Comparison of ENCODE assay signal across 8 cellular contexts in genomic region chr15:64162869-64163661, GRCh38. TPM values are rescaled to one million over a fixed set of nuclear protein-coding genes. Genes with fewer than 3 reads are reported as not detected.
DNase-seq lines count a peak whose midpoint lies in the region; ATAC-seq and TF ChIP-seq lines count a peak whose summit lies in the region.

TSS of gene PPIB (minus strand) at chr15:64163022. CDS start at chr15:64162986, 36 bp downstream.

- TF ChIP-seq CTCF in GM12873 (IDR thresholded peaks at IDR 0.05; ENCODE audit: insufficient read depth, low read depth, low read length, missing control alignments) = peak; percentile 58
- peak; percentile 18 for TF ChIP-seq CTCF in SU-DHL-6 (IDR thresholded peaks at IDR 0.05; ENCODE audit: insufficient read depth, low read length, poor library complexity, severe bottlenecking)
- TF ChIP-seq CTCF in transverse colon (IDR thresholded peaks at IDR 0.05) = peak in 4 of 5 experiments; percentile 27 to 43 (median 32)

- peak within 1 kb of the TSS; percentile 82 for H3K14ac ChIP-seq in trophoblast cell (ENCODE audit: low read length)

- ATAC-seq in HG02759 (IDR thresholded peaks at IDR 0.05; ENCODE audit: unreplicated experiment) (peak; percentile 92), Right ventricle myocardium superior (ENCODE audit: poor library complexity) (peak; percentile 95)

- no peak within 1 kb of the TSS for H2BK12ac ChIP-seq in trophoblast cell (ENCODE audit: low read length)

- H3K36me3 ChIP-seq in SU-DHL-6 (ENCODE audit: low read length) (peaks cover 6% of the 10 kb centered on the region; the same call in 1 of the 2 replicates), trophoblast cell (ENCODE audit: control insufficient read depth in 1 of 2, insufficient read depth in 2 of 2, low read length in 2 of 2) (peaks cover 30 to 31% of the 10 kb centered on the region in 2 experiments), transverse colon (peaks cover 0 to 28% (median 10%) of the 10 kb centered on the region in 4 donors)

- H3K27ac ChIP-seq in SU-DHL-6 (ENCODE audit: low read depth, low read length) (peak within 1 kb of the TSS; percentile 72), trophoblast cell (ENCODE audit: low read depth, low read length) (peak within 1 kb of the TSS; percentile 63), transverse colon (peak within 1 kb of the TSS; percentile 83 to 98 (median 90))

- H4K8ac ChIP-seq in trophoblast cell (ENCODE audit: low read depth, low read length) = peak within 1 kb of the TSS; percentile 91

- peak within 1 kb of the TSS; percentile 83 for H3K4me2 ChIP-seq in SU-DHL-6 (ENCODE audit: low read depth, low read length, poor library complexity, severe bottlenecking)
- peak within 1 kb of the TSS; percentile 75 for H3K4me2 ChIP-seq in trophoblast cell (ENCODE audit: low read length)

- H3K18ac ChIP-seq in trophoblast cell (ENCODE audit: low read length) = peak within 1 kb of the TSS; percentile 28

- peak; percentile 82 for DNase-seq in NCI-H128 (lab: John Stamatoyannopoulos, UW; ENCODE audit: unreplicated experiment)
- DNase-seq in activated naive CD8-positive, alpha-beta T cell treated with anti-CD3 and anti-CD28 coated beads, Interleukin-2, amount 50 U/mL, for 16 hours (ENCODE audit: low read depth, low spot score) = peak; percentile 94
- peak; percentile 99 for DNase-seq in Right ventricle myocardium superior
- peak; percentile 97 to 98 for DNase-seq in trophoblast cell
- peak; percentile 98 for DNase-seq in transverse colon

- H3K9me3 ChIP-seq in SU-DHL-6 (ENCODE audit: insufficient read depth, low read length) (no peaks in the 10 kb centered on the region), trophoblast cell (ENCODE audit: insufficient read depth, low read depth, low read length) (no peaks in the 10 kb centered on the region), transverse colon (no peaks in the 10 kb centered on the region)

- WGBS in trophoblast cell (ENCODE audit: extremely low coverage, insufficient coverage, insufficient read length) = no CpG with 5 or more reads among the region's 69 CpGs
- WGBS in transverse colon (ENCODE audit: low coverage in 1 of 2), 2 donors = 0 to 1% methylated on average over 17 to 28 of the region's 69 CpGs

- H3K79me2 ChIP-seq in SU-DHL-6 (ENCODE audit: insufficient read depth, low read length) (peaks cover 21% of the 10 kb centered on the region), trophoblast cell (ENCODE audit: control insufficient read depth, insufficient read depth, low read length, poor library complexity) (peaks cover 6% of the 10 kb centered on the region)

- H3K23ac ChIP-seq in trophoblast cell (ENCODE audit: low read length) = peak within 1 kb of the TSS; percentile 0

- peak within 1 kb of the TSS; percentile 75 for H3K4ac ChIP-seq in trophoblast cell (ENCODE audit: low read depth, low read length)

- H2AK5ac ChIP-seq in trophoblast cell (ENCODE audit: low read length) = no peak within 1 kb of the TSS

- peak; percentile 85 for TF ChIP-seq POLR2A in transverse colon (IDR thresholded peaks at IDR 0.05)

- H3K4me3 ChIP-seq in SU-DHL-6 (ENCODE audit: insufficient read depth, low read length, poor library complexity, severe bottlenecking) = peak within 1 kb of the TSS; percentile 95
- peak within 1 kb of the TSS; percentile 82 for H3K4me3 ChIP-seq in trophoblast cell (ENCODE audit: low read depth, low read length)
- peak within 1 kb of the TSS; percentile 72 to 87 (median 82) for H3K4me3 ChIP-seq in transverse colon

- H3K4me1 ChIP-seq in trophoblast cell (ENCODE audit: control insufficient read depth in 1 of 2, insufficient read depth in 2 of 2, low read length in 2 of 2) (peaks cover 6 to 10% of the 10 kb centered on the region in 2 experiments), transverse colon (peaks cover 17 to 42% (median 22%) of the 10 kb centered on the region in 4 donors)

- no peak for TF ChIP-seq EP300 in transverse colon (IDR thresholded peaks at IDR 0.05; ENCODE audit: low read depth)

- peak within 1 kb of the TSS; percentile 48 for H4K12ac ChIP-seq in trophoblast cell (ENCODE audit: low read depth, low read length)

- no peaks in the 10 kb centered on the region for H3K9me2 ChIP-seq in SU-DHL-6 (replicated peaks; ENCODE audit: insufficient read depth, low read length)

- H4K20me1 ChIP-seq in SU-DHL-6 (ENCODE audit: low read depth, low read length) = no peaks in the 10 kb centered on the region

- peaks cover 24% of the 10 kb centered on the region for H3F3A ChIP-seq in SU-DHL-6 (ENCODE audit: insufficient read depth)

- in situ Hi-C loops in transverse colon (cut with MboI; ENCODE audit: low pct_ligation_motif_present in 1 of 4, low pct_unique_long_range_greater_than_20kb in 1 of 4, low sequenced_read_pairs in 3 of 4) = no loop called here

- H2BK5ac ChIP-seq in trophoblast cell (ENCODE audit: low read depth, low read length, poor library complexity) = peak within 1 kb of the TSS; percentile 70

- peak within 1 kb of the TSS; percentile 78 for H4K91ac ChIP-seq in trophoblast cell (ENCODE audit: low read depth, low read length)

- no peak within 1 kb of the TSS for H2BK120ac ChIP-seq in trophoblast cell (ENCODE audit: insufficient read depth, low read length, poor library complexity)

- H3K9ac ChIP-seq in SU-DHL-6 (ENCODE audit: low read length) (peak within 1 kb of the TSS; percentile 89), trophoblast cell (ENCODE audit: low read length) (peak within 1 kb of the TSS; percentile 82)

- H3K27me3 ChIP-seq in SU-DHL-6 (ENCODE audit: low read length) = no peaks in the 10 kb centered on the region
- H3K27me3 ChIP-seq in trophoblast cell (ENCODE audit: insufficient read depth, low read length) = no peaks in the 10 kb centered on the region
- H3K27me3 ChIP-seq in transverse colon = no peaks in the 10 kb centered on the region

- peak within 1 kb of the TSS; percentile 85 for H2AFZ ChIP-seq in SU-DHL-6 (ENCODE audit: low read depth, low read length, severe bottlenecking)
- H2AFZ ChIP-seq in trophoblast cell (ENCODE audit: insufficient read depth, low read length, poor library complexity) = peak within 1 kb of the TSS; percentile 4

- intact Hi-C loops in Right ventricle myocardium superior (cut with DNase I) (no loop called here), transverse colon (cut with DNase I; ENCODE audit: low total_unique reads) (no loop called here)

- peaks cover 5% of the 10 kb centered on the region for H3K79me1 ChIP-seq in trophoblast cell (ENCODE audit: low read length)

RNA-seq across cellular contexts. Expression of gene PPIB, which starts in this region (rescaled TPM):
- 94.9 TPM for total RNA-seq in Right ventricle myocardium superior
- polyA plus RNA-seq in trophoblast cell (2013) = 1,020 and 1,025 TPM in 2 replicates
- 100 to 1,000 TPM in 3 of 4 donors, 10 to 100 TPM in 1; 39.6 to 226 (median 154) TPM for total RNA-seq in transverse colon

Comparison
In these comparisons a context has a peak if more than half of its experiments do, and no peak if none do; other contexts are left out.
1. Peak in every context shown above with its lines: DNase-seq, ATAC-seq, H3K4me3 ChIP-seq and H3K27ac ChIP-seq.